ENCODE assay signal across 8 cellular contexts in the genomic region with DNA sequence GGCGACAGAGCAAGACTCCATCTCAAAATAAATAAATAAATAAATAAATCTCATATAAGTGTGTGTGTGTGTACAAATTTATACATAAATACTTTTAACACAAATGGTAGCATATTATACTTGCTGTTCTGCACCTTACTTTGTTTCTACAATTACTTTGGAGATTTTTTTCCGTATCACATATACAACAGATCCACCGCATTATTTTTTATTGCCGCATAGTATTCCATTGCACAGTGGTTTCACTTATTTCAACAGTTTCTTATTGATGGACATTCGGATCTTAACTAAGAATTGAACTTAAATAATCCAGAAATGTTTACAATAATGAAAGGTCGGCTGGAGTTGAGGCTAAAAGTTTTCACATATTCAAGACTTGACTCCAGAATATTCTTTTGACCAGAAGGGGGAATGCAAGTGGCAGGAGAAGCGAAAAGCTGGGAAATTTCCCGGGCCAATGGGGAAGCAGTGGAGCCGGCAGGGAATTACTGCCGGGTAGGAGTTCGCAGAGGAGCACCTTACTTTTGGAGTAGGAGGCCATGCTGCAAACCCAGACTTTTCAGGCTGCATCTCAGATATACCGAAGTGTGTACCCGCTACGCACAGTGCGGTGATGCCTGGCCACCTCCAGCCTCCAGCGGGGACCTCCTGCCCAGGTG. TPM values are rescaled to one million over a fixed set of nuclear protein-coding genes. Genes with fewer than 3 reads are reported as not detected.
A peak's percentile ranks its signal among the peaks of the same experiment; 100 is the strongest.
DNase-seq lines count a peak whose midpoint lies in the region; ATAC-seq and TF ChIP-seq lines count a peak whose summit lies in the region.

No MANE protein-coding gene starts in this region.

- no peak overlapping the region for H4K12ac ChIP-seq in trophoblast cell (ENCODE audit: low read depth, low read length)

- H4K91ac ChIP-seq in trophoblast cell (ENCODE audit: low read depth, low read length) = no peak overlapping the region

- H3K79me1 ChIP-seq in trophoblast cell (ENCODE audit: low read length) = no peaks in the 10 kb centered on the region

- H3K27ac ChIP-seq in esophagus muscularis mucosa (replicated peaks in 1 of 4) (peak overlapping the region in 3 of 4 donors; percentile 53 to 69 (median 55)), trophoblast cell (ENCODE audit: low read depth, low read length) (no peak overlapping the region)

- 50% methylated on average over 11 of the region's 16 CpGs for WGBS in esophagus muscularis mucosa
- WGBS in trophoblast cell (ENCODE audit: extremely low coverage, insufficient coverage, insufficient read length) = no CpG with 5 or more reads among the region's 16 CpGs

- H2AK5ac ChIP-seq in trophoblast cell (ENCODE audit: low read length) = no peak overlapping the region

- TF ChIP-seq CTCF in Calu3 (IDR thresholded peaks at IDR 0.05; ENCODE audit: unreplicated experiment) (no peak), LNCaP clone FGC (IDR thresholded peaks at IDR 0.05; ENCODE audit: control insufficient read depth, extremely low read depth, insufficient read depth) (no peak), esophagus muscularis mucosa (IDR thresholded peaks at IDR 0.05) (no peak)

- H3K27me3 Mint-ChIP-seq in Calu3 (ENCODE audit: unreplicated experiment) = no peaks in the 10 kb centered on the region

- no peaks in the 10 kb centered on the region for H3K36me3 ChIP-seq in esophagus muscularis mucosa
- H3K36me3 ChIP-seq in trophoblast cell (ENCODE audit: control insufficient read depth in 1 of 2, insufficient read depth in 2 of 2, low read length in 2 of 2) = no peaks in the 10 kb centered on the region

- H3K4me1 ChIP-seq in esophagus muscularis mucosa = peaks cover 17 to 25% (median 20%) of the 10 kb centered on the region in 4 donors
- peaks cover 14 to 15% of the 10 kb centered on the region in 2 experiments for H3K4me1 ChIP-seq in trophoblast cell (ENCODE audit: control insufficient read depth in 1 of 2, insufficient read depth in 2 of 2, low read length in 2 of 2)

- no peak overlapping the region for H2BK12ac ChIP-seq in trophoblast cell (ENCODE audit: low read length)

- no peak for ATAC-seq in HG03196 (IDR thresholded peaks at IDR 0.05; ENCODE audit: unreplicated experiment)

- H3K9me3 ChIP-seq in esophagus muscularis mucosa (peaks cover 0 to 5% (median 0%) of the 10 kb centered on the region in 4 donors), trophoblast cell (ENCODE audit: insufficient read depth, low read depth, low read length) (peaks cover 11% of the 10 kb centered on the region)

- no TSS peak for BruUV-seq in Calu3 (replicated peaks; lab: Mats Ljungman, UMichigan)

- peak overlapping the region; percentile 45 for H2AFZ ChIP-seq in trophoblast cell (ENCODE audit: insufficient read depth, low read length, poor library complexity)

- peaks cover 14% of the 10 kb centered on the region for H3K4me1 Mint-ChIP-seq in Calu3 (ENCODE audit: low read depth, unreplicated experiment)

- no peaks in the 10 kb centered on the region for H3K9me3 Mint-ChIP-seq in Calu3 (ENCODE audit: low read depth, unreplicated experiment)

- H3K23ac ChIP-seq in trophoblast cell (ENCODE audit: low read length) = no peak overlapping the region

- H3K27me3 ChIP-seq in esophagus muscularis mucosa (peaks cover 0 to 24% (median 3%) of the 10 kb centered on the region in 4 donors), trophoblast cell (ENCODE audit: insufficient read depth, low read length) (peaks cover 24% of the 10 kb centered on the region)

- H3K14ac ChIP-seq in trophoblast cell (ENCODE audit: low read length) = no peak overlapping the region

- H3K4me2 ChIP-seq in trophoblast cell (ENCODE audit: low read length) = peak overlapping the region; percentile 80

- H3K9ac ChIP-seq in trophoblast cell (ENCODE audit: low read length) = no peak overlapping the region

- H3K79me2 ChIP-seq in trophoblast cell (ENCODE audit: control insufficient read depth, insufficient read depth, low read length, poor library complexity) = no peaks in the 10 kb centered on the region

- H3K4me3 Mint-ChIP-seq in Calu3 (ENCODE audit: low read depth, unreplicated experiment) = peak overlapping the region; percentile 46

- CTCF ChIA-PET in Calu3 (lab: Charles Lee) = interaction anchor here (1.2 kb wide), 1 partner anchor 10 kb away, joined by 3 read pairs; no protein-coding TSS in a partner anchor

- no peak overlapping the region for H2BK120ac ChIP-seq in trophoblast cell (ENCODE audit: insufficient read depth, low read length, poor library complexity)

- H3K4me3 ChIP-seq in LNCaP clone FGC (ENCODE audit: low read depth, low read length) (peak overlapping the region; percentile 43), esophagus muscularis mucosa (peak overlapping the region; percentile 63 to 77 (median 72)), trophoblast cell (ENCODE audit: low read depth, low read length) (peak overlapping the region; percentile 55)

- H3K18ac ChIP-seq in trophoblast cell (ENCODE audit: low read length) = no peak overlapping the region

- no peak overlapping the region for H3K27ac Mint-ChIP-seq in Calu3 (ENCODE audit: unreplicated experiment)

- TF ChIP-seq EP300 in esophagus muscularis mucosa (IDR thresholded peaks at IDR 0.05) = no peak

- no peak overlapping the region for H4K8ac ChIP-seq in trophoblast cell (ENCODE audit: low read depth, low read length)

- no peak for TF ChIP-seq POLR2A in esophagus muscularis mucosa (IDR thresholded peaks at IDR 0.05; ENCODE audit: low read depth)

- no peak overlapping the region for H3K4ac ChIP-seq in trophoblast cell (ENCODE audit: low read depth, low read length)

- H3K36me3 Mint-ChIP-seq in Calu3 (ENCODE audit: insufficient read depth, unreplicated experiment) = peaks cover 25% of the 10 kb centered on the region

- DNase-seq in Calu3 = no peak
- DNase-seq in LNCaP clone FGC (ENCODE audit: low read depth) = no peak
- DNase-seq in esophagus muscularis mucosa (ENCODE audit: extremely low spot score) = no peak
- no peak for DNase-seq in trophoblast cell
- no peak for DNase-seq in islet precursor cell
- DNase-seq in SW480 (ENCODE audit: low spot score) = no peak
- no peak for DNase-seq in activated CD4-positive, alpha-beta T cell treated with anti-CD3 and anti-CD28 coated beads for 1 hour

- intact Hi-C loops in Calu3 (cut with micrococcal nuclease; ENCODE audit: unreplicated experiment) = no loop called here
- intact Hi-C loops in esophagus muscularis mucosa (cut with DNase I) = no loop called here

- no peak overlapping the region for H2BK5ac ChIP-seq in trophoblast cell (ENCODE audit: low read depth, low read length, poor library complexity)

RNA-seq across cellular contexts. Expression of a gene that starts 0.4 kb away (rescaled TPM):
- 5.8 and 6.3 TPM in 2 replicates for total RNA-seq in Calu3 (2022)
- 1 to 10 TPM; 1.7 to 3.4 (median 2.7) TPM for total RNA-seq in esophagus muscularis mucosa
- under 0.01 and 0.01 TPM in 2 replicates for polyA plus RNA-seq in trophoblast cell (2013)
